Comparison of ENCODE assay signal across 10 cellular contexts in genomic region chr6:15264902-15265761, GRCh38. TPM values are rescaled to one million over a fixed set of nuclear protein-coding genes. Genes with fewer than 3 reads are reported as not detected.
A peak's percentile ranks its signal among the peaks of the same experiment; 100 is the strongest.
DNase-seq lines count a peak whose midpoint lies in the region; ATAC-seq and TF ChIP-seq lines count a peak whose summit lies in the region.
"Had no signal": no experiment of that assay in that cellular context is flagged by ENCODE, and none has a peak within 500 bp of the region (broad histone marks: within the 10 kb centered on the region; RNA-seq: fewer than 3 reads in every experiment).

No MANE protein-coding gene starts in this region.

- H3K27ac Mint-ChIP-seq in CD8-positive, alpha-beta T cell = no peak overlapping the region

- no peaks in the 10 kb centered on the region for H3K9me2 ChIP-seq in neural cell (ENCODE audit: insufficient read depth, low read length)
- no peaks in the 10 kb centered on the region for H3K9me2 ChIP-seq in PC-3 (replicated peaks; ENCODE audit: low read length)

- peaks cover 80% of the 10 kb centered on the region for H3K4me1 ChIP-seq in CD8-positive, alpha-beta T cell (ENCODE audit: insufficient read depth, low read length)
- H3K4me1 ChIP-seq in vagina (peaks cover 70% of the 10 kb centered on the region), PC-3 (ENCODE audit: insufficient read depth, low read length) (peaks cover 6% of the 10 kb centered on the region)

- H3K36me3 Mint-ChIP-seq in CD8-positive, alpha-beta T cell = peaks cover 9% of the 10 kb centered on the region

- H2AFZ ChIP-seq in neural cell (ENCODE audit: low read depth, low read length) (no peak overlapping the region), PC-3 (ENCODE audit: low read length) (no peak overlapping the region)

- peaks cover 73% of the 10 kb centered on the region for H3K79me2 ChIP-seq in neural cell (replicated peaks; ENCODE audit: insufficient read depth, low read length)
- peaks cover 99% of the 10 kb centered on the region for H3K79me2 ChIP-seq in PC-3 (ENCODE audit: low read length)

- TF ChIP-seq EP300 in neural cell (conservative IDR thresholded peaks at IDR 0.05; ENCODE audit: poor library complexity, severe bottlenecking) = no peak

- no peaks in the 10 kb centered on the region for H4K20me1 ChIP-seq in neural cell (ENCODE audit: insufficient read depth)
- peaks cover 50% of the 10 kb centered on the region for H4K20me1 ChIP-seq in PC-3 (ENCODE audit: low read length)

- H3F3A ChIP-seq in neural cell (ENCODE audit: insufficient read depth, low read length, poor library complexity, severe bottlenecking) (no peaks in the 10 kb centered on the region), PC-3 (ENCODE audit: low read length, unreplicated experiment) (no peaks in the 10 kb centered on the region)

- POLR2A ChIA-PET in CD8-positive, alpha-beta T cell (lab: Charles Lee) = interaction anchor here (0.6 to 1.4 kb wide), 6 partner anchors 10 to 1454 kb away, joined by 3 to 6 read pairs (median 4); partner anchors contain the start of gene JARID2
- POLR2A ChIA-PET in PC-3 (lab: Charles Lee; ENCODE audit: unreplicated experiment) = no interaction called here

- intact Hi-C loops in CD8-positive, alpha-beta T cell (cut with DNase I, micrococcal nuclease) = loop anchor here (1.0 to 5.0 kb wide), 4 partner anchors 10 to 42 kb away; no protein-coding TSS in a partner anchor
- intact Hi-C loops in vagina (cut with DNase I) (no loop called here), PC-3 (cut with micrococcal nuclease) (no loop called here)

- H3K27ac ChIP-seq in CD8-positive, alpha-beta T cell (ENCODE audit: low read depth, low read length) = no peak overlapping the region
- H3K27ac ChIP-seq in neural cell (ENCODE audit: low read length) (peak overlapping the region; percentile 21), vagina (no peak overlapping the region), PC-3 (ENCODE audit: low read length) (no peak overlapping the region)

- CTCF ChIA-PET in CD8-positive, alpha-beta T cell (lab: Charles Lee) = interaction anchor here (1.8 kb wide), 1 partner anchor 16 kb away, joined by 6 read pairs; no protein-coding TSS in a partner anchor
- CTCF ChIA-PET in PC-3 (lab: Charles Lee) = no interaction called here

- H3K36me3 ChIP-seq in CD8-positive, alpha-beta T cell (ENCODE audit: insufficient read depth, low read length) = no peaks in the 10 kb centered on the region
- H3K36me3 ChIP-seq in neural cell (ENCODE audit: insufficient read depth, low read length) = no peaks in the 10 kb centered on the region
- no peaks in the 10 kb centered on the region for H3K36me3 ChIP-seq in vagina
- H3K36me3 ChIP-seq in PC-3 (ENCODE audit: low read depth, low read length) = no peaks in the 10 kb centered on the region

- BruUV-seq in PC-3 (replicated peaks; lab: Mats Ljungman, UMichigan) = no TSS peak

- DNase-seq in CD8-positive, alpha-beta T cell = no peak
- DNase-seq in NCI-H526 treated with DMSO at 0.1 percent for 48 hours (lab: John Stamatoyannopoulos, UW) (peak; percentile 6), erythroblast (lab: John Stamatoyannopoulos, UW) (peak; percentile 23 to 50), vagina (ENCODE audit: extremely low spot score in 2 of 2) (no peak), PC-3 (no peak)
- DNase-seq: NCI-H2171 treated with DMSO at 0.1 percent for 48 hours had no signal

- H3K27me3 ChIP-seq in CD8-positive, alpha-beta T cell (ENCODE audit: insufficient read depth, low read length) = no peaks in the 10 kb centered on the region
- no peaks in the 10 kb centered on the region for H3K27me3 ChIP-seq in neural cell (ENCODE audit: insufficient read depth, low read depth, low read length)
- no peaks in the 10 kb centered on the region for H3K27me3 ChIP-seq in vagina
- H3K27me3 ChIP-seq in PC-3 (ENCODE audit: low read length) = no peaks in the 10 kb centered on the region

- no peaks in the 10 kb centered on the region for H3K9me3 Mint-ChIP-seq in CD8-positive, alpha-beta T cell
- H3K9me3 Mint-ChIP-seq: central memory CD8-positive, alpha-beta T cell had no signal

- no peak for TF ChIP-seq CTCF in CD8-positive, alpha-beta T cell (IDR thresholded peaks at IDR 0.05)
- TF ChIP-seq CTCF in neural cell (IDR thresholded peaks at IDR 0.05; ENCODE audit: poor library complexity, severe bottlenecking) (no peak), vagina (IDR thresholded peaks at IDR 0.05) (no peak), PC-3 (conservative IDR thresholded peaks at IDR 0.05; ENCODE audit: low read depth, low read length) (no peak)

- H3K4me3 ChIP-seq in CD8-positive, alpha-beta T cell (ENCODE audit: low read depth, low read length) = peak overlapping the region; percentile 17
- H3K4me3 ChIP-seq in neural cell (ENCODE audit: low read length) (peak overlapping the region; percentile 40), vagina (no peak overlapping the region), PC-3 (ENCODE audit: low read length) (no peak overlapping the region)

- TF ChIP-seq RAD21 in neural cell (conservative IDR thresholded peaks at IDR 0.05) = no peak

- TF ChIP-seq POLR2A in erythroblast (IDR thresholded peaks at IDR 0.05; ENCODE audit: low read length) (no peak), vagina (IDR thresholded peaks at IDR 0.05) (no peak)

- H3K9me3 ChIP-seq in CD8-positive, alpha-beta T cell (ENCODE audit: low read length) = no peaks in the 10 kb centered on the region
- H3K9me3 ChIP-seq in neural cell (ENCODE audit: low read length) (no peaks in the 10 kb centered on the region), vagina (no peaks in the 10 kb centered on the region), PC-3 (ENCODE audit: low read length) (no peaks in the 10 kb centered on the region)

- H3K9ac ChIP-seq in neural cell (ENCODE audit: low read length) = peak overlapping the region; percentile 8
- H3K9ac ChIP-seq in PC-3 (ENCODE audit: low read length) = no peak overlapping the region

- ATAC-seq in CD8-positive, alpha-beta T cell = peak; percentile 25
- ATAC-seq in HG03571 (IDR thresholded peaks at IDR 0.05; ENCODE audit: unreplicated experiment) (no peak), PC-3 (no peak), GM21717 (IDR thresholded peaks at IDR 0.05; ENCODE audit: unreplicated experiment) (no peak)

- H3K27me3 Mint-ChIP-seq in CD8-positive, alpha-beta T cell (ENCODE audit: low read depth) = no peaks in the 10 kb centered on the region
- H3K27me3 Mint-ChIP-seq: central memory CD8-positive, alpha-beta T cell had no signal

- peak overlapping the region; percentile 70 for H3K4me3 Mint-ChIP-seq in CD8-positive, alpha-beta T cell

- H3K4me1 Mint-ChIP-seq in CD8-positive, alpha-beta T cell (ENCODE audit: low read depth) = peaks cover 90% of the 10 kb centered on the region

- H3K4me2 ChIP-seq in neural cell (ENCODE audit: low read length) = peak overlapping the region; percentile 8
- H3K4me2 ChIP-seq in PC-3 (ENCODE audit: low read length) = no peak overlapping the region

TF ChIP-seq in neural cell, 6 proteins besides CTCF, POLR2A, EP300 and RAD21:
- no peak for TF ChIP-seq TAF1 (IDR thresholded peaks at IDR 0.05; ENCODE audit: low read depth)
- no peak for TF ChIP-seq SMC3 (conservative IDR thresholded peaks at IDR 0.05; ENCODE audit: poor library complexity)
- no peak for TF ChIP-seq REST (IDR thresholded peaks at IDR 0.05; ENCODE audit: borderline replicate concordance)
- TF ChIP-seq POLR2AphosphoS5 (IDR thresholded peaks at IDR 0.05) = no peak
- no peak for TF ChIP-seq MXI1 (conservative IDR thresholded peaks at IDR 0.05; ENCODE audit: poor library complexity, severe bottlenecking)
- no peak for TF ChIP-seq EZH2 (IDR thresholded peaks at IDR 0.05; ENCODE audit: borderline replicate concordance, insufficient read depth, low read length, poor library complexity, severe bottlenecking)

RNA-seq across cellular contexts. Expression of gene JARID2, which starts 19.3 kb away (rescaled TPM):
- 10 to 100 TPM; 30.6 to 31.2 TPM for total RNA-seq in CD8-positive, alpha-beta T cell
- 25.0 and 25.5 TPM in 2 replicates for polyA plus RNA-seq in neural cell
- 62.3 and 63.8 TPM in 2 replicates for polyA minus RNA-seq in neural cell
- total RNA-seq in vagina (17.9 TPM), PC-3 (2014; rRNA removed) (11.0 and 13.1 TPM in 2 replicates)

Comparison
In these comparisons a context has a peak if more than half of its experiments do, and no peak if none do; other contexts are left out.
1. DNase-seq: peak in NCI-H526 treated with DMSO at 0.1 percent for 48 hours (single experiment) and erythroblast (2 of 2); none in CD8-positive, alpha-beta T cell (0 of 7), vagina (0 of 2) and PC-3 (single experiment).
2. H3K4me3 ChIP-seq: peak in CD8-positive, alpha-beta T cell (single experiment) and neural cell (single experiment); none in vagina (0 of 2) and PC-3 (single experiment).
3. intact Hi-C loops: an anchor here in CD8-positive, alpha-beta T cell (1.0 to 5.0 kb wide); none called in vagina and PC-3.